Comparison of ENCODE assay signal across 8 cellular contexts in the genomic region with DNA sequence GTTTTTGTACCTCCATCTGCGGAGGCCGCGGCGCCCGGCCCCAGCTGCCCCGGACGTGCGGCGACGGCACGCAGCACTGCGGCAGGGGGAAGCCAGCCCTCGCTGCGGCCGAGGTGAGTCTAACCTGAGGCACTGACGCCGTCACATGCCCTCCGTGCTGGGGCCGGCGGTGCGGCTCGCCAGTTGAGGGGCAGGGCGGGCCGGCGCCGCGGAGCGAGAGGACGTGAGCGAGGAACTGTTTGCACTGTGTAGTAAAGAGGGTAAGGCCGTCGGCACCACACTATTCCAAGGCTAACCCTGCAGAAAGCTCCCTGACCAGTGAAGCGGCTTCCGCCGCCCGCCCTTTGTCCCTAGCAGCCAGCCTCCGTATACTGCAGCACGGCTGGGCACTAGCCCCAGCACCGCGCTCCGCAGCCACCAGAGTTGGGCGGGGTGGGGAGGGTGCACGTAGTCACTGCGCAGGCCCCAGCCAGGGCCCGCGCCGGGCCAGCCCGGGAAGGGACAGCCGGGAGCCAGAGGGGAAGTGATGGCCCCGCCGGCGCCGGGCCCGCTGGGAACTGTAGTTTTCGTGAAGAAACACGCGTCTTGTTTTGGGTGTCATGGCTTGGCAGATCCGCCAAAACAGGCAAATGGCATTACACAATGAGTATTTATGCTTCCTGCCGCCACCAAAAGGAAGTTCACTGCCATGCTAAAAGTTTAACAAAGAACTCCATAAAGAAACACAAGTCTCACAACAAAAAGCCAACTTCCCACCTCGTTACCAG. TPM values are rescaled to one million over a fixed set of nuclear protein-coding genes. Genes with fewer than 3 reads are reported as not detected.
A peak's percentile ranks its signal among the peaks of the same experiment; 100 is the strongest.
DNase-seq lines count a peak whose midpoint lies in the region; ATAC-seq and TF ChIP-seq lines count a peak whose summit lies in the region.

No MANE protein-coding gene starts in this region.

- TF ChIP-seq CTCF in GM13976 (IDR thresholded peaks at IDR 0.05; ENCODE audit: borderline replicate concordance, control extremely low read depth, extremely low read depth, insufficient read depth, missing control alignments) (peak; percentile 7), left ventricle myocardium inferior (IDR thresholded peaks at IDR 0.05; ENCODE audit: borderline replicate concordance) (peak; percentile 49), upper lobe of left lung (IDR thresholded peaks at IDR 0.05) (peak; percentile 13 to 69 (median 55))

- peak overlapping the region; percentile 100 for H3K27ac ChIP-seq in left ventricle myocardium inferior (replicated peaks)
- H3K27ac ChIP-seq in upper lobe of left lung, result peak overlapping the region; percentile 98 to 100 (median 100)

- TF ChIP-seq POLR2A in upper lobe of left lung (IDR thresholded peaks at IDR 0.05), result peak in 3 of 4 donors; percentile 66 to 78 (median 77)

- H3K27me3 ChIP-seq in left ventricle myocardium inferior (ENCODE audit: low read depth), result no peaks in the 10 kb centered on the region
- H3K27me3 ChIP-seq in upper lobe of left lung, result no peaks in the 10 kb centered on the region

- 1% methylated on average over 42 to 52 of the region's 60 CpGs for WGBS in upper lobe of left lung, 2 donors

- no peak for TF ChIP-seq EP300 in upper lobe of left lung (IDR thresholded peaks at IDR 0.05)

- peaks cover 68% of the 10 kb centered on the region for H3K4me1 ChIP-seq in left ventricle myocardium inferior
- peaks cover 26 to 42% (median 29%) of the 10 kb centered on the region in 4 donors for H3K4me1 ChIP-seq in upper lobe of left lung

- peak; percentile 47 for ATAC-seq in HG02840 (IDR thresholded peaks at IDR 0.05; ENCODE audit: low FRiP score, unreplicated experiment)
- peak; percentile 96 to 98 for ATAC-seq in upper lobe of left lung (ENCODE audit: low FRiP score in 2 of 2)

- H3K36me3 ChIP-seq in left ventricle myocardium inferior (no peaks in the 10 kb centered on the region), upper lobe of left lung (peaks cover 0 to 4% (median 0%) of the 10 kb centered on the region in 4 donors)

- peak overlapping the region; percentile 95 for H3K4me3 ChIP-seq in left ventricle myocardium inferior
- H3K4me3 ChIP-seq in upper lobe of left lung, result peak overlapping the region; percentile 87 to 97 (median 94)

- H3K9me3 ChIP-seq in left ventricle myocardium inferior (replicated peaks) (no peaks in the 10 kb centered on the region), upper lobe of left lung (no peaks in the 10 kb centered on the region)

- in situ Hi-C loops in GM13976 (cut with MboI; ENCODE audit: low sequenced_read_pairs, unreplicated experiment), result no loop called here

- DNase-seq in GM13976 (ENCODE audit: low spot score) (peak; percentile 91), NCI-H1436 (lab: John Stamatoyannopoulos, UW) (peak; percentile 90), T follicular helper cell (ENCODE audit: low read depth) (peak; percentile 93), amniotic epithelial cell (ENCODE audit: low read depth) (peak; percentile 82), left ventricle myocardium inferior (peak; percentile 95), posterior vena cava (ENCODE audit: low spot score) (peak; percentile 100), upper lobe of left lung (peak; percentile 96 to 99)

- intact Hi-C loops in left ventricle myocardium inferior (cut with micrococcal nuclease), result no loop called here
- intact Hi-C loops in posterior vena cava (cut with DNase I), result loop anchor here (5.0 to 10.0 kb wide), 2 partner anchors 89 to 147 kb away; no protein-coding TSS in a partner anchor

RNA-seq across cellular contexts. Expression of gene KANSL1, which starts 0.6 kb away (rescaled TPM):
- total RNA-seq in left ventricle myocardium inferior (23.7 TPM), posterior vena cava (10 to 100 TPM; 65.9 to 73.1 TPM), upper lobe of left lung (100 to 1,000 TPM in 3 of 6 donors, 10 to 100 TPM in 3; 60.5 to 294 (median 108) TPM)

Comparison
In these comparisons a context has a peak if more than half of its experiments do, and no peak if none do; other contexts are left out.
1. Peak in every context shown above with its lines: DNase-seq, ATAC-seq, H3K4me3 ChIP-seq and H3K27ac ChIP-seq.